ENCODE assay signal across 1 cellular context in genomic region chrX:47633671-47634590, GRCh38.
TF ChIP-seq lines count a peak whose summit lies in the region.

No MANE protein-coding gene starts in this region.

TF ChIP-seq in HEK293, 187 proteins besides CTCF, POLR2A, EP300 and RAD21 (continued from another document):
- TF ChIP-seq PRDM4 (tag by site-specific recombination; IDR thresholded peaks at IDR 0.05) = peak; percentile 75
- TF ChIP-seq ZNF629 (tag by site-specific recombination; IDR thresholded peaks at IDR 0.05) = peak; percentile 84
- TF ChIP-seq ZNF302 (tag by site-specific recombination; IDR thresholded peaks at IDR 0.05; ENCODE audit: low read depth) = no peak
- peak; percentile 99 for TF ChIP-seq ZFHX2 (tag by site-specific recombination; conservative IDR thresholded peaks at IDR 0.05)
- TF ChIP-seq ZSCAN5A (tag by site-specific recombination; IDR thresholded peaks at IDR 0.05) = no peak
- TF ChIP-seq ZBTB10 (tag by site-specific recombination; IDR thresholded peaks at IDR 0.05) = no peak
- no peak for TF ChIP-seq ZNF549 (tag by site-specific recombination; IDR thresholded peaks at IDR 0.05)
- TF ChIP-seq ATF2 (tag by site-specific recombination; IDR thresholded peaks at IDR 0.05; ENCODE audit: low read depth) = 0 out of 2 replicates have a peak, but pooled peaks have one; percentile 17
- TF ChIP-seq ZNF600 (tag by site-specific recombination; IDR thresholded peaks at IDR 0.05) = no peak; the same call in 1 of the 2 replicates
- TF ChIP-seq ZIC2 (tag by site-specific recombination; IDR thresholded peaks at IDR 0.05) = peak; percentile 63
- no peak for TF ChIP-seq ZNF239 (tag by site-specific recombination; IDR thresholded peaks at IDR 0.05)
- TF ChIP-seq ZNF596 (tag by site-specific recombination; IDR thresholded peaks at IDR 0.05) = no peak
- peak; percentile 2; the same call in 1 of the 2 replicates for TF ChIP-seq GFI1B (tag by site-specific recombination; IDR thresholded peaks at IDR 0.05)
- TF ChIP-seq GLI4 (tag by site-specific recombination; IDR thresholded peaks at IDR 0.05) = no peak
- TF ChIP-seq ZNF112 (tag by site-specific recombination; IDR thresholded peaks at IDR 0.05) = no peak
- TF ChIP-seq GLIS1 (tag by site-specific recombination; IDR thresholded peaks at IDR 0.05) = peak; percentile 93
- TF ChIP-seq SP3 (tag by site-specific recombination; IDR thresholded peaks at IDR 0.05) = no peak
- TF ChIP-seq HOXC10 (CRISPR knock-in tag; IDR thresholded peaks at IDR 0.05) = no peak
TF ChIP-seq in HEK293: peak in this region for 21.
